Comparison of ENCODE assay signal across 1 cellular context in the genomic region with DNA sequence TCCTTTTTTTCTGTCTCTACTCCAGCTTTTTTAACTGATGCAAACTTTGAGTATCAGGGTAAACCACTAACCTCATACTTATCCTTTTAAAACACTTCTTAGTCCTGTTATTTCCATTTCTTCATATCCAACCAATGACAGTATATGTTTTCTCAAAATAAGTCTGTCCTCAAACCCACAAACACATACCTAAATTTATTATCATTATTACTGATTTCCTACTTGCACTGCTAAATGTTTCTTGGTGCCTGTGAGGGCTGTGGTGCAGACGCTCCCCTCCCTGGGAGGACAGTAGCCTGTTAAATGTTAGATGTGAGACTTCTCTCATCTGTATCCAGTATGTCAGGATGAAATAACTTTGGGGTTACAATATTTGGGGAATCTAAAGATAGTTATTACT.
TF ChIP-seq lines count a peak whose summit lies in the region.

No MANE protein-coding gene starts in this region.

TF ChIP-seq in IMR-90, 13 proteins besides CTCF, POLR2A, EP300 and RAD21:
- no peak for TF ChIP-seq CEBPB (IDR thresholded peaks at IDR 0.05; ENCODE audit: low read depth, low read length)
- no peak for TF ChIP-seq CHD1 (IDR thresholded peaks at IDR 0.05; ENCODE audit: low read depth, low read length)
- no peak for TF ChIP-seq MAFK (IDR thresholded peaks at IDR 0.05; ENCODE audit: low read depth, low read length)
- TF ChIP-seq, protein P1, sequence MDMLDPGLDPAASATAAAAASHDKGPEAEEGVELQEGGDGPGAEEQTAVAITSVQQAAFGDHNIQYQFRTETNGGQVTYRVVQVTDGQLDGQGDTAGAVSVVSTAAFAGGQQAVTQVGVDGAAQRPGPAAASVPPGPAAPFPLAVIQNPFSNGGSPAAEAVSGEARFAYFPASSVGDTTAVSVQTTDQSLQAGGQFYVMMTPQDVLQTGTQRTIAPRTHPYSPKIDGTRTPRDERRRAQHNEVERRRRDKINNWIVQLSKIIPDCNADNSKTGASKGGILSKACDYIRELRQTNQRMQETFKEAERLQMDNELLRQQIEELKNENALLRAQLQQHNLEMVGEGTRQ (IDR thresholded peaks at IDR 0.05; ENCODE audit: low read depth, low read length) = no peak
- TF ChIP-seq RFX5 (IDR thresholded peaks at IDR 0.05; ENCODE audit: low read depth, low read length) = no peak
- TF ChIP-seq MXI1 (IDR thresholded peaks at IDR 0.05; ENCODE audit: borderline replicate concordance, low read depth, low read length) = no peak
- TF ChIP-seq, protein P2, sequence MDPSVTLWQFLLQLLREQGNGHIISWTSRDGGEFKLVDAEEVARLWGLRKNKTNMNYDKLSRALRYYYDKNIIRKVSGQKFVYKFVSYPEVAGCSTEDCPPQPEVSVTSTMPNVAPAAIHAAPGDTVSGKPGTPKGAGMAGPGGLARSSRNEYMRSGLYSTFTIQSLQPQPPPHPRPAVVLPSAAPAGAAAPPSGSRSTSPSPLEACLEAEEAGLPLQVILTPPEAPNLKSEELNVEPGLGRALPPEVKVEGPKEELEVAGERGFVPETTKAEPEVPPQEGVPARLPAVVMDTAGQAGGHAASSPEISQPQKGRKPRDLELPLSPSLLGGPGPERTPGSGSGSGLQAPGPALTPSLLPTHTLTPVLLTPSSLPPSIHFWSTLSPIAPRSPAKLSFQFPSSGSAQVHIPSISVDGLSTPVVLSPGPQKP (IDR thresholded peaks at IDR 0.05; ENCODE audit: borderline replicate concordance, low read depth, low read length) = no peak
- TF ChIP-seq RCOR1 (IDR thresholded peaks at IDR 0.05; ENCODE audit: insufficient replicate concordance, low read length) = no peak
- no peak for TF ChIP-seq SMC3 (IDR thresholded peaks at IDR 0.05; ENCODE audit: low read depth, low read length)
- TF ChIP-seq BHLHE40 (IDR thresholded peaks at IDR 0.05; ENCODE audit: low read depth, low read length) = no peak
- no peak for TF ChIP-seq FOS (IDR thresholded peaks at IDR 0.05; ENCODE audit: low read depth, low read length)
- no peak for TF ChIP-seq MAZ (IDR thresholded peaks at IDR 0.05; ENCODE audit: borderline replicate concordance, low read depth, low read length)
- no peak for TF ChIP-seq NFE2L2 (IDR thresholded peaks at IDR 0.05; ENCODE audit: low read depth, low read length)
